Comparison of ENCODE assay signal across 18 cellular contexts in the genomic region with DNA sequence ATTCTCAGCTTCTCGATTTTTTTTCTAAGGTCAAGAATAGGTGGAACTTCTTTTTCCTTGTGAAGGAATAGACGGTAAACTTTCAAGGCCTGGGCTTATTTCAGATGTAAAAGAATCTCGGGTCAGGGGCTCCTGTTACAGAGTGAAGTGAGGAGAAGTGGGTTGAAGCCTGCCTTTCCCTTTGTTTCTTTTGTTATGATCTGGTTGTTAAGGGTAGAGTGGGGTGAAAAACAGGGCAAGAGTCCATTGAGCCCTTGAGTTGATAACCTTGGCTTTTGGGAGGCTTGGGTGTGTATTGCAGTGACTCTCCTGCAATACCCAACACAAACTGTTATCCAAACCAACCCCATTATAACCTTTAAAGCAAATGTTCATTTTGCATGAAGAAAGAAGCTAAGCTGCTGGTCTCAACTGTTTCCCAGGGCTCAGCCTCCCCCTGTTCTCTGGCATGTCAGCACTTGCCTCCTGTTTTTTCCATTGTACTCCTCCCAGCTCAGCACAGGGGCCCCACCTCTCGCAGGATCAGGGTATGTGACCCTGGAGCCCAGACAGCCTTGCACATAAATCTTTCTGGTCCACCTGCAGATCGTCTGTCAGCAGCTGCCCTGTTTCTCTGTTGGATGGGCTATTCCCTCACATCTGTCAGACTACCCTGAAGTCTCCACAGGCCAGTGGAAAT.
A peak's percentile ranks its signal among the peaks of the same experiment; 100 is the strongest.
DNase-seq lines count a peak whose midpoint lies in the region; ATAC-seq, FAIRE-seq and TF ChIP-seq lines count a peak whose summit lies in the region.
"Had no signal": no experiment of that assay in that cellular context is flagged by ENCODE, and none has a peak within 500 bp of the region (broad histone marks: within the 10 kb centered on the region; RNA-seq: fewer than 3 reads in every experiment).

No MANE protein-coding gene starts in this region.

- H3K27me3 ChIP-seq in bronchial epithelial cell (ENCODE audit: control insufficient read depth, insufficient read depth, low read length): no peaks in the 10 kb centered on the region
- H3K27me3 ChIP-seq: gastrocnemius medialis, ovary had no signal

- DNase-seq in DMS53 (lab: John Stamatoyannopoulos, UW) (peak; percentile 14), DMS53 treated with DMSO at 0.1 percent for 48 hours (lab: John Stamatoyannopoulos, UW; ENCODE audit: unreplicated experiment) (no peak), NCI-H2171 (lab: John Stamatoyannopoulos, UW) (peak; percentile 22), bronchial epithelial cell (ENCODE audit: low read depth) (peak; percentile 58), mesothelial cell of epicardium (ENCODE audit: low spot score in 2 of 2, unreplicated experiment in 2 of 2) (no peak), GM03348 (ENCODE audit: low spot score) (no peak)
- DNase-seq in activated CD4-positive, alpha-beta T cell treated with anti-CD3 and anti-CD28 coated beads, Interleukin-2, amount 50 U/mL, for 4 hours: no peak
- DNase-seq: 8988T; activated naive CD4-positive, alpha-beta T cell treated with anti-CD3 and anti-CD28 coated beads, Interleukin-2, amount 50 U/mL, for 16 hours; CD4-positive, alpha-beta memory T cell; gastrocnemius medialis; NCI-H446; ovary; stimulated activated naive CD4-positive, alpha-beta T cell had no signal

- peaks cover 74% of the 10 kb centered on the region for H3K4me1 Mint-ChIP-seq in mesothelial cell of epicardium
- H3K4me1 Mint-ChIP-seq: CD4-positive, alpha-beta memory T cell had no signal

- no peaks in the 10 kb centered on the region for H3K36me3 ChIP-seq in bronchial epithelial cell (ENCODE audit: control insufficient read depth, insufficient read depth, low read length)
- H3K36me3 ChIP-seq: gastrocnemius medialis, ovary had no signal

- H3K27ac Mint-ChIP-seq in mesothelial cell of epicardium: peak overlapping the region; percentile 72
- H3K27ac Mint-ChIP-seq: CD4-positive, alpha-beta memory T cell; T-helper 1 cell treated with Interleukin-12 subunit alpha and Interleukin-12 subunit beta and Interleukin-4 antibody, amounts not matched to agents 30 μg/mL and 1 μg/mL, for 36 hours had no signal

- TF ChIP-seq CTCF in bronchial epithelial cell (IDR thresholded peaks at IDR 0.05; ENCODE audit: insufficient read depth, low read length, severe bottlenecking): no peak
- TF ChIP-seq CTCF in mesothelial cell of epicardium (IDR thresholded peaks at IDR 0.05; ENCODE audit: unreplicated experiment): no peak

- ATAC-seq in GM18907 (IDR thresholded peaks at IDR 0.05; ENCODE audit: unreplicated experiment): no peak
- ATAC-seq: gastrocnemius medialis had no signal

- H3K9me3 Mint-ChIP-seq in mesothelial cell of epicardium: no peaks in the 10 kb centered on the region
- H3K9me3 Mint-ChIP-seq: CD4-positive, alpha-beta memory T cell; T-helper 1 cell treated with Interleukin-12 subunit alpha and Interleukin-12 subunit beta and Interleukin-4 antibody, amounts not matched to agents 30 μg/mL and 1 μg/mL, for 36 hours had no signal

- FAIRE-seq in bronchial epithelial cell (lab: Jason Lieb, UNC): no peak
- FAIRE-seq: H54, islet of Langerhans had no signal

- H3K4me3 ChIP-seq in bronchial epithelial cell (ENCODE audit: low read depth, low read length): no peak overlapping the region
- H3K4me3 ChIP-seq: gastrocnemius medialis, ovary had no signal

- H3K27me3 Mint-ChIP-seq in mesothelial cell of epicardium (ENCODE audit: low read depth): no peaks in the 10 kb centered on the region

- H3K36me3 Mint-ChIP-seq in mesothelial cell of epicardium: peaks cover 1% of the 10 kb centered on the region
- H3K36me3 Mint-ChIP-seq: CD4-positive, alpha-beta memory T cell had no signal

- no peak overlapping the region for H3K4me3 Mint-ChIP-seq in mesothelial cell of epicardium
- H3K4me3 Mint-ChIP-seq: CD4-positive, alpha-beta memory T cell; T-helper 1 cell treated with Interleukin-12 subunit alpha and Interleukin-12 subunit beta and Interleukin-4 antibody, amounts not matched to agents 30 μg/mL and 1 μg/mL, for 36 hours had no signal

Comparison
In these comparisons a context has a peak if more than half of its experiments do, and no peak if none do; other contexts are left out.
1. DNase-seq: peak in DMS53 (single experiment), NCI-H2171 (single experiment) and bronchial epithelial cell (single experiment); none in DMS53 treated with DMSO at 0.1 percent for 48 hours (single experiment), mesothelial cell of epicardium (0 of 2), GM03348 (single experiment) and activated CD4-positive, alpha-beta T cell treated with anti-CD3 and anti-CD28 coated beads, Interleukin-2, amount 50 U/mL, for 4 hours (0 of 2).